Comparison of ENCODE assay signal across 9 cellular contexts in the genomic region with DNA sequence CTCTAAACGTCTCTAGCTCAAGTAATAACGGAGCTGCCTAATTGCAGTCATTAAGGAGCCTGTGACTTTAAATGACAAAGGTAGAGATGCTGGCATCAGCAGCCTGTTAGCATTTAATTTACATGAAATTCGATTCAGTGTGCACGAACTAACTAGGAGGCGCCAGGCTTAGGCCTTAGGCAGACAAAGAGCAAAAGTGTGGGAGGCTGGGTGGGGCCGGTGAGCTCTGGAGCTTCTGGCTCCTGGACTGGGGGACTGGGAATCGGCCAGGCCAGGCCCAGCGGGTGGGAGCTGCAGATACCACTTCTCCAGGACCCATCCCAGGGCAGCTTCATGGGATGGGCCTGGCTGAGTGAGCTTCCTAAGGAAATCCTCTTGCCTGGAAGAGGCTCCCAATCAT.
A peak's percentile ranks its signal among the peaks of the same experiment; 100 is the strongest.
DNase-seq lines count a peak whose midpoint lies in the region; ATAC-seq and TF ChIP-seq lines count a peak whose summit lies in the region.
"Had no signal": no experiment of that assay in that cellular context is flagged by ENCODE, and none has a peak within 500 bp of the region (broad histone marks: within the 10 kb centered on the region; RNA-seq: fewer than 3 reads in every experiment).

No MANE protein-coding gene starts in this region.

- no CpG with 5 or more reads among the region's 8 CpGs for WGBS in trophoblast cell (ENCODE audit: extremely low coverage, insufficient coverage, insufficient read length)

- no peaks in the 10 kb centered on the region for H3K79me2 ChIP-seq in GM23338 (replicated peaks; ENCODE audit: insufficient read depth)
- H3K79me2 ChIP-seq in trophoblast cell (ENCODE audit: control insufficient read depth, insufficient read depth, low read length, poor library complexity): peaks cover 1% of the 10 kb centered on the region

- no peaks in the 10 kb centered on the region for H4K20me1 ChIP-seq in GM23338 (replicated peaks; ENCODE audit: insufficient read depth)

- no peaks in the 10 kb centered on the region for H3K36me3 Mint-ChIP-seq in GM23338 (ENCODE audit: low read depth)
- peaks cover 5% of the 10 kb centered on the region for H3K36me3 Mint-ChIP-seq in glutamatergic neuron (ENCODE audit: unreplicated experiment)
- H3K36me3 Mint-ChIP-seq in activated T-cell treated with anti-CD3 and anti-CD28 coated beads, Interleukin-2, amount 50 U/mL, for 72 hours (ENCODE audit: insufficient read depth in 2 of 2): no peaks in the 10 kb centered on the region

- no peaks in the 10 kb centered on the region for H3K9me2 ChIP-seq in GM23338 (ENCODE audit: insufficient read depth)

- no peak overlapping the region for H3K23ac ChIP-seq in trophoblast cell (ENCODE audit: low read length)

- H3K4me3 ChIP-seq in GM23338 (no peak overlapping the region), trophoblast cell (ENCODE audit: low read depth, low read length) (no peak overlapping the region)

- peak overlapping the region; percentile 55 for H4K91ac ChIP-seq in trophoblast cell (ENCODE audit: low read depth, low read length)

- H3K4me1 Mint-ChIP-seq in GM23338 (peaks cover 26% of the 10 kb centered on the region), glutamatergic neuron (ENCODE audit: low read depth, unreplicated experiment) (peaks cover 8% of the 10 kb centered on the region)
- peaks cover 10% of the 10 kb centered on the region for H3K4me1 Mint-ChIP-seq in activated T-cell treated with anti-CD3 and anti-CD28 coated beads, Interleukin-2, amount 50 U/mL, for 72 hours (ENCODE audit: low read depth)

- peaks cover 8% of the 10 kb centered on the region; the same call in 1 of the 2 replicates for H3K27me3 ChIP-seq in GM23338 (ENCODE audit: insufficient read depth)
- H3K27me3 ChIP-seq in trophoblast cell (ENCODE audit: insufficient read depth, low read length): no peaks in the 10 kb centered on the region

- H3K18ac ChIP-seq in trophoblast cell (ENCODE audit: low read length): no peak overlapping the region

- H3K27ac Mint-ChIP-seq in GM23338: no peak overlapping the region
- H3K27ac Mint-ChIP-seq in glutamatergic neuron (ENCODE audit: unreplicated experiment): peak overlapping the region; percentile 68
- no peak overlapping the region for H3K27ac Mint-ChIP-seq in activated T-cell treated with anti-CD3 and anti-CD28 coated beads, Interleukin-2, amount 50 U/mL, for 72 hours

- peak; percentile 87 for ATAC-seq in GM23338
- no peak for ATAC-seq in HG03469 (IDR thresholded peaks at IDR 0.05; ENCODE audit: unreplicated experiment)
- no peak for ATAC-seq in activated T-cell treated with anti-CD3 and anti-CD28 coated beads, Interleukin-2, amount 50 U/mL, for 72 hours (replicated peaks in 1 of 2)
- ATAC-seq: left colon had no signal

- H2AK5ac ChIP-seq in trophoblast cell (ENCODE audit: low read length): no peak overlapping the region

- H2AFZ ChIP-seq in GM23338 (0 out of 2 replicates have a peak overlapping the region, but pooled peaks have one; percentile 5), trophoblast cell (ENCODE audit: insufficient read depth, low read length, poor library complexity) (no peak overlapping the region)

- H3K9me3 Mint-ChIP-seq in GM23338 (no peaks in the 10 kb centered on the region), glutamatergic neuron (ENCODE audit: unreplicated experiment) (peaks cover 4% of the 10 kb centered on the region)
- no peaks in the 10 kb centered on the region for H3K9me3 Mint-ChIP-seq in activated T-cell treated with anti-CD3 and anti-CD28 coated beads, Interleukin-2, amount 50 U/mL, for 72 hours

- TF ChIP-seq CTCF in GM23338 (conservative IDR thresholded peaks at IDR 0.05; ENCODE audit: low read depth in 2 of 2) (peak in 1 of 2 experiments; percentile 15; a peak in 1 of 4 replicates), glutamatergic neuron (IDR thresholded peaks at IDR 0.05; ENCODE audit: partially characterized antibody, unreplicated experiment) (no peak)

- H3K4me1 ChIP-seq in GM23338 (ENCODE audit: insufficient read depth) (peaks cover 10% of the 10 kb centered on the region; the same call in 1 of the 2 replicates), trophoblast cell (ENCODE audit: control insufficient read depth in 1 of 2, insufficient read depth in 2 of 2, low read length in 2 of 2) (peaks cover 18 to 24% of the 10 kb centered on the region in 2 experiments)

- no peak overlapping the region for H3K14ac ChIP-seq in trophoblast cell (ENCODE audit: low read length)

- no peak overlapping the region for H2BK12ac ChIP-seq in trophoblast cell (ENCODE audit: low read length)

- H3K36me3 ChIP-seq in GM23338 (ENCODE audit: insufficient read depth): no peaks in the 10 kb centered on the region
- no peaks in the 10 kb centered on the region for H3K36me3 ChIP-seq in trophoblast cell (ENCODE audit: control insufficient read depth in 1 of 2, insufficient read depth in 2 of 2, low read length in 2 of 2)

- H3K9me3 ChIP-seq in trophoblast cell (ENCODE audit: insufficient read depth, low read depth, low read length): no peaks in the 10 kb centered on the region

- no peak overlapping the region for H2BK5ac ChIP-seq in trophoblast cell (ENCODE audit: low read depth, low read length, poor library complexity)

- H3K4me2 ChIP-seq in GM23338 (peak overlapping the region; percentile 48), trophoblast cell (ENCODE audit: low read length) (no peak overlapping the region)

- no peak overlapping the region for H3K27ac ChIP-seq in GM23338 (ENCODE audit: low read depth)
- H3K27ac ChIP-seq in trophoblast cell (ENCODE audit: low read depth, low read length): peak overlapping the region; percentile 15

- H4K8ac ChIP-seq in trophoblast cell (ENCODE audit: low read depth, low read length): peak overlapping the region; percentile 54

- H3K4me3 Mint-ChIP-seq in GM23338: peak overlapping the region; percentile 46; the same call in 2 of the 3 replicates
- no peak overlapping the region for H3K4me3 Mint-ChIP-seq in glutamatergic neuron (ENCODE audit: unreplicated experiment)
- no peak overlapping the region for H3K4me3 Mint-ChIP-seq in activated T-cell treated with anti-CD3 and anti-CD28 coated beads, Interleukin-2, amount 50 U/mL, for 72 hours

- no peak overlapping the region for H3K4ac ChIP-seq in trophoblast cell (ENCODE audit: low read depth, low read length)

- peaks cover 12% of the 10 kb centered on the region for H3K27me3 Mint-ChIP-seq in GM23338 (ENCODE audit: insufficient read depth, low read depth, poor library complexity)
- H3K27me3 Mint-ChIP-seq in glutamatergic neuron (ENCODE audit: unreplicated experiment): peaks cover 1% of the 10 kb centered on the region
- H3K27me3 Mint-ChIP-seq in activated T-cell treated with anti-CD3 and anti-CD28 coated beads, Interleukin-2, amount 50 U/mL, for 72 hours (ENCODE audit: low read depth): no peaks in the 10 kb centered on the region

- H3K79me1 ChIP-seq in trophoblast cell (ENCODE audit: low read length): peaks cover 24% of the 10 kb centered on the region

- H2BK120ac ChIP-seq in trophoblast cell (ENCODE audit: insufficient read depth, low read length, poor library complexity): peak overlapping the region; percentile 8

- DNase-seq in GM23338 (ENCODE audit: low spot score) (peak; percentile 84), NCI-H526 (lab: John Stamatoyannopoulos, UW) (peak; percentile 84 to 91), glutamatergic neuron (peak; percentile 49), trophoblast cell (no peak), DMS79 treated with DMSO at 0.1 percent for 48 hours (lab: John Stamatoyannopoulos, UW) (no peak)
- no peak for DNase-seq in activated CD8-positive, alpha-beta memory T cell treated with anti-CD3 and anti-CD28 coated beads, Interleukin-2, amount 50 U/mL, for 48 hours
- no peak for DNase-seq in activated T-cell treated with anti-CD3 and anti-CD28 coated beads, Interleukin-2, amount 50 U/mL, for 72 hours
- DNase-seq: left colon had no signal

- H3F3A ChIP-seq in GM23338 (replicated peaks; ENCODE audit: low read depth): no peaks in the 10 kb centered on the region

- H4K12ac ChIP-seq in trophoblast cell (ENCODE audit: low read depth, low read length): no peak overlapping the region

- H3K9ac ChIP-seq in trophoblast cell (ENCODE audit: low read length): no peak overlapping the region

TF ChIP-seq in GM23338, 12 proteins besides CTCF, POLR2A, EP300 and RAD21 (continues in another document):
- TF ChIP-seq, protein P1, sequence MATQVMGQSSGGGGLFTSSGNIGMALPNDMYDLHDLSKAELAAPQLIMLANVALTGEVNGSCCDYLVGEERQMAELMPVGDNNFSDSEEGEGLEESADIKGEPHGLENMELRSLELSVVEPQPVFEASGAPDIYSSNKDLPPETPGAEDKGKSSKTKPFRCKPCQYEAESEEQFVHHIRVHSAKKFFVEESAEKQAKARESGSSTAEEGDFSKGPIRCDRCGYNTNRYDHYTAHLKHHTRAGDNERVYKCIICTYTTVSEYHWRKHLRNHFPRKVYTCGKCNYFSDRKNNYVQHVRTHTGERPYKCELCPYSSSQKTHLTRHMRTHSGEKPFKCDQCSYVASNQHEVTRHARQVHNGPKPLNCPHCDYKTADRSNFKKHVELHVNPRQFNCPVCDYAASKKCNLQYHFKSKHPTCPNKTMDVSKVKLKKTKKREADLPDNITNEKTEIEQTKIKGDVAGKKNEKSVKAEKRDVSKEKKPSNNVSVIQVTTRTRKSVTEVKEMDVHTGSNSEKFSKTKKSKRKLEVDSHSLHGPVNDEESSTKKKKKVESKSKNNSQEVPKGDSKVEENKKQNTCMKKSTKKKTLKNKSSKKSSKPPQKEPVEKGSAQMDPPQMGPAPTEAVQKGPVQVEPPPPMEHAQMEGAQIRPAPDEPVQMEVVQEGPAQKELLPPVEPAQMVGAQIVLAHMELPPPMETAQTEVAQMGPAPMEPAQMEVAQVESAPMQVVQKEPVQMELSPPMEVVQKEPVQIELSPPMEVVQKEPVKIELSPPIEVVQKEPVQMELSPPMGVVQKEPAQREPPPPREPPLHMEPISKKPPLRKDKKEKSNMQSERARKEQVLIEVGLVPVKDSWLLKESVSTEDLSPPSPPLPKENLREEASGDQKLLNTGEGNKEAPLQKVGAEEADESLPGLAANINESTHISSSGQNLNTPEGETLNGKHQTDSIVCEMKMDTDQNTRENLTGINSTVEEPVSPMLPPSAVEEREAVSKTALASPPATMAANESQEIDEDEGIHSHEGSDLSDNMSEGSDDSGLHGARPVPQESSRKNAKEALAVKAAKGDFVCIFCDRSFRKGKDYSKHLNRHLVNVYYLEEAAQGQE (IDR thresholded peaks at IDR 0.05; ENCODE audit: unreplicated experiment): no peak
- TF ChIP-seq ZNF114 (CRISPR knock-in tag; IDR thresholded peaks at IDR 0.05): no peak
- TF ChIP-seq ZNF331 (CRISPR knock-in tag; IDR thresholded peaks at IDR 0.05; ENCODE audit: low read depth): no peak
- no peak for TF ChIP-seq CREB1 (CRISPR knock-in tag; IDR thresholded peaks at IDR 0.05; ENCODE audit: low read depth)

Comparison
In these comparisons a context has a peak if more than half of its experiments do, and no peak if none do; other contexts are left out.
1. DNase-seq: peak in GM23338 (single experiment), NCI-H526 (2 of 2) and glutamatergic neuron (single experiment); none in trophoblast cell (0 of 2), activated CD8-positive, alpha-beta memory T cell treated with anti-CD3 and anti-CD28 coated beads, Interleukin-2, amount 50 U/mL, for 48 hours (single experiment), activated T-cell treated with anti-CD3 and anti-CD28 coated beads, Interleukin-2, amount 50 U/mL, for 72 hours (0 of 2) and DMS79 treated with DMSO at 0.1 percent for 48 hours (single experiment).